In the genomic region with DNA sequence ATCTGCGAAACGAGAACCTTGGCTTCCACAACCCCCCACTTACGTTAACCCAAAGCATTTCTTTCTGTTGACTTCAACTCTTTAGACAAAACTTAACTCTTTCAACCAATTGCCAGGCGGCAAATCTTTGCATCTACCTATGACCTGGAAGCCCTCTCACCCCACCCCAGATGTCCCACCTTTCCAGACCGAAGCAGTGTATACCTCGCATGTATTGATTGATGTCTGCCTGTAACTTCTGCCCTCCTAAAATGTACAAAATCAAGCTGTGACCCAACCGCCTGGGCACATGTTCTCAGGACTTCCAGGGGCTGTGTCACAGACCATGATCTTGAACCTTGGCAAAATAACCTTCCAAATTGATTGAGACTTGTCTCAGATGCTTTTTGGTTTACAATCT, we compare ENCODE assay signal across 23 cellular contexts. TPM values are rescaled to one million over a fixed set of nuclear protein-coding genes. Genes with fewer than 3 reads are reported as not detected.
"Had no signal": no experiment of that assay in that cellular context is flagged by ENCODE, and none has a peak within 500 bp of the region (broad histone marks: within the 10 kb centered on the region; RNA-seq: fewer than 3 reads in every experiment).

No MANE protein-coding gene starts in this region.

- H3K4me3 ChIP-seq: SJSA1, SK-N-MC had no signal

- H3K4me1 ChIP-seq: SJSA1 had no signal

- DNase-seq: IMR-90, Karpas-422, KG1, MM.1S, NCI-H1092 treated with DMSO at 0.1 percent for 48 hours, NCI-H1436, NCI-H187, NCI-H2029, NCI-H2081 treated with DMSO at 0.1 percent for 48 hours, NCI-H2171, NCI-H226, NCI-H446, NCI-H510A, NCI-H524 treated with DMSO at 0.1 percent for 48 hours, NCI-H69, NCI-H774, Right ventricle myocardium superior, RPMI8226, SIG-M5 had no signal

- H3K36me3 ChIP-seq: SJSA1 had no signal

- H3K27ac ChIP-seq: SJSA1, SK-N-MC had no signal

- H3K9me3 ChIP-seq: SJSA1 had no signal

RNA-seq across cellular contexts. Expression of a gene that starts 12.3 kb away (rescaled TPM):
- total RNA-seq: HT-29, IMR-90, M059J, Right ventricle myocardium superior, SJSA1 had no signal

RNA-seq across cellular contexts. Expression of a gene that starts 21.3 kb away (rescaled TPM):
- total RNA-seq: HT-29, IMR-90, M059J, Right ventricle myocardium superior, SJSA1 had no signal

RNA-seq across cellular contexts. Expression of a gene that starts 45.1 kb away (rescaled TPM):
- total RNA-seq: IMR-90 had no signal
